ENCODE assay signal across 8 cellular contexts in the genomic region with DNA sequence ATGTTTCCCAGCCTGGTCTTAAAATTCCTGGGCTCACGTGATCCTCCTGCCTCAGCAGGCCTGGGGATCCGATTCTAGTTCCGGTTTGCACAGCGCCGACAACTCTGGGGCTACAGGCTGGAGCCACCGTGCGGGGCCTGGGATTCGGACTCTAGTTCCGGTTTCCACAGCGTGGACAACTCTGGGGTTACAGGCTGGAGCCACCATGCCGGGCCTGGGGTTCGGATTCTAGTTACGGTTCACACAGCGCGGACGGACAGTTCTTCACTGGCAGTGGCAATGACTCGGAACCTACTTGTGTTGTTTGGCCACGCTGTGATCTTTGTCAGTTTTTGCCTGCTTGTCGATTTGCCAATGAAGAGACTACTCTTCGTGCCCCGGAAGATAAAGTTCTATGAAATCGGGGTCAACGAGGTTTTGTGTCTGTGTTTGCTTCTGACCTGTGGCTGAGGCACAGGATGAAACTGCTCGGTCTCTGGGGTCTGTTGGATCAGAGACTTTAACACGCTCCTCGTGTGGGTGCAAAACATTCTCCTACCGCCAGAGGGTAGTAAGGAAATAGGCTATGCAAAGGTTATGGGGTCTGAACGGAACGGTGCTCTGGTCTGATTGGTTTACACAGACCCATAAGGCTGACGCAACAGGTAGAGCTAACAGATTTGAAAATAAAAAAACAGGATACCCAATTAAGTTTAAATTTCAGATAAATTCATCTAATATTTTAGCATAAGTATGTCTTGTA. TPM values are rescaled to one million over a fixed set of nuclear protein-coding genes. Genes with fewer than 3 reads are reported as not detected.
A peak's percentile ranks its signal among the peaks of the same experiment; 100 is the strongest.
DNase-seq lines count a peak whose midpoint lies in the region; ATAC-seq and TF ChIP-seq lines count a peak whose summit lies in the region.

No MANE protein-coding gene starts in this region.

- CTCF ChIA-PET in MCF 10A (lab: Yijun Ruan, JAX), result no interaction called here

- no peak overlapping the region for H3K4me3 Mint-ChIP-seq in MCF 10A (ENCODE audit: unreplicated experiment)

- intact Hi-C loops in MCF 10A (cut with micrococcal nuclease), result no loop called here

- H3K27ac Mint-ChIP-seq in MCF 10A (ENCODE audit: low read depth, unreplicated experiment), result no peak overlapping the region

- H3K9me3 Mint-ChIP-seq in MCF 10A (ENCODE audit: unreplicated experiment), result peaks cover 8% of the 10 kb centered on the region

- no TSS peak for BruUV-seq in MCF 10A (replicated peaks; lab: Mats Ljungman, UMichigan)

- H3K27me3 Mint-ChIP-seq in MCF 10A (ENCODE audit: insufficient read depth, unreplicated experiment), result no peaks in the 10 kb centered on the region

- no peak for TF ChIP-seq CTCF in MCF 10A (IDR thresholded peaks at IDR 0.05; ENCODE audit: unreplicated experiment)

- ATAC-seq in GM18520 (IDR thresholded peaks at IDR 0.05; ENCODE audit: unreplicated experiment), result no peak

- DNase-seq in T47D (ENCODE audit: low read depth in 1 of 2, low spot score in 1 of 2) (peak; percentile 57 to 82), MCF 10A (ENCODE audit: unreplicated experiment) (no peak), NCI-H82 (lab: John Stamatoyannopoulos, UW) (peak; percentile 85), astrocyte of the hippocampus (ENCODE audit: low read depth, low spot score) (peak; percentile 32), iPS DF 19.7 (ENCODE audit: low read depth, low spot score) (peak; percentile 88), GOT3 (lab: John Stamatoyannopoulos, UW) (no peak)
- peak; percentile 30 for DNase-seq in stimulated activated CD4-positive, alpha-beta T cell treated with anti-CD3 and anti-CD28 coated beads, Interleukin-1b, Interleukin-23, amount 100 ng/mL, for 48 hours

- in situ Hi-C loops in T47D (cut with HindIII; ENCODE audit: low pct_unique_long_range_greater_than_20kb, low sequenced_read_pairs), result no loop called here

- H3K4me1 Mint-ChIP-seq in MCF 10A (ENCODE audit: insufficient read depth, unreplicated experiment), result no peaks in the 10 kb centered on the region

- POLR2A ChIA-PET in MCF 10A (lab: Yijun Ruan, JAX), result no interaction called here

- H3K36me3 Mint-ChIP-seq in MCF 10A (ENCODE audit: insufficient read depth, unreplicated experiment), result no peaks in the 10 kb centered on the region

RNA-seq across cellular contexts. Expression of a gene that starts 12.1 kb away (rescaled TPM):
- total RNA-seq in MCF 10A (2022), result not detected in 2 replicates

RNA-seq across cellular contexts. Expression of a gene that starts 19.1 kb away (rescaled TPM):
- 0.71 and 0.98 TPM in 2 replicates for total RNA-seq in MCF 10A (2022)

RNA-seq across cellular contexts. Expression of a gene that starts 37.4 kb away (rescaled TPM):
- total RNA-seq in MCF 10A (2022), result not detected in 2 replicates

RNA-seq across cellular contexts. Expression of a gene that starts 47.4 kb away (rescaled TPM):
- not detected in 2 replicates for total RNA-seq in MCF 10A (2022)

Comparison
In these comparisons a context has a peak if more than half of its experiments do, and no peak if none do; other contexts are left out.
1. DNase-seq: peak in T47D (2 of 2), NCI-H82 (single experiment), astrocyte of the hippocampus (single experiment), iPS DF 19.7 (single experiment) and stimulated activated CD4-positive, alpha-beta T cell treated with anti-CD3 and anti-CD28 coated beads, Interleukin-1b, Interleukin-23, amount 100 ng/mL, for 48 hours (single experiment); none in MCF 10A (single experiment) and GOT3 (single experiment).